9 cellular contexts compared by ENCODE assay signal in genomic region chr15:64521201-64521600, GRCh38.
DNase-seq lines count a peak whose midpoint lies in the region; ATAC-seq, FAIRE-seq and TF ChIP-seq lines count a peak whose summit lies in the region.
"Had no signal": no experiment of that assay in that cellular context is flagged by ENCODE, and none has a peak within 500 bp of the region (broad histone marks: within the 10 kb centered on the region; RNA-seq: fewer than 3 reads in every experiment).

No MANE protein-coding gene starts in this region.

- H3K36me3 ChIP-seq in pancreas: no peaks in the 10 kb centered on the region

- no peak for DNase-seq in CD4-positive, alpha-beta T cell
- DNase-seq in RWPE1 (ENCODE audit: low spot score): no peak
- peak; percentile 48 for DNase-seq in fibroblast of the aortic adventitia (ENCODE audit: low read depth)
- no peak for DNase-seq in pancreas
- DNase-seq in DMS153 (lab: John Stamatoyannopoulos, UW): no peak
- DNase-seq in iPS-NIHi11 (ENCODE audit: low spot score): no peak
- DNase-seq in cerebellar cortex (ENCODE audit: low spot score): no peak
- no peak for DNase-seq in inferior parietal cortex (ENCODE audit: extremely low spot score)
- DNase-seq: GOT3 had no signal

- H3K27ac Mint-ChIP-seq in CD4-positive, alpha-beta T cell: peak overlapping the region; percentile 42

- no peak overlapping the region for H3K4me3 Mint-ChIP-seq in CD4-positive, alpha-beta T cell

- POLR2A ChIA-PET in CD4-positive, alpha-beta T cell (lab: Charles Lee): interaction anchor here (0.9 kb wide), 1 partner anchor 14 kb away, joined by 3 read pairs; no protein-coding TSS in a partner anchor
- POLR2A ChIA-PET in RWPE1 (lab: Yijun Ruan, JAX; ENCODE audit: low non-redundant PET): no interaction called here

- no peaks in the 10 kb centered on the region for H3K9me3 Mint-ChIP-seq in CD4-positive, alpha-beta T cell

- CTCF ChIA-PET in CD4-positive, alpha-beta T cell (lab: Charles Lee): no interaction called here
- CTCF ChIA-PET in RWPE1 (lab: Yijun Ruan, JAX): interaction anchor here (0.5 to 0.9 kb wide), 3 partner anchors 13 to 605 kb away, joined by 4 to 5 read pairs (median 4); no protein-coding TSS in a partner anchor

- no peak for TF ChIP-seq CTCF in CD4-positive, alpha-beta T cell (IDR thresholded peaks at IDR 0.05)
- TF ChIP-seq CTCF in RWPE1 (conservative IDR thresholded peaks at IDR 0.05; ENCODE audit: low read depth): no peak
- no peak for TF ChIP-seq CTCF in fibroblast of the aortic adventitia (IDR thresholded peaks at IDR 0.05; ENCODE audit: insufficient read depth, low read length)
- TF ChIP-seq CTCF in pancreas (IDR thresholded peaks at IDR 0.05): no peak

- peaks cover 49% of the 10 kb centered on the region for H3K36me3 Mint-ChIP-seq in CD4-positive, alpha-beta T cell (ENCODE audit: low read depth)

- H3K27ac ChIP-seq in CD4-positive, alpha-beta T cell (ENCODE audit: low read depth, low read length): no peak overlapping the region
- H3K27ac ChIP-seq in RWPE1 (peak overlapping the region; percentile 60), pancreas (peak overlapping the region; percentile 40 to 74 (median 66))

- H3K27me3 ChIP-seq in CD4-positive, alpha-beta T cell (ENCODE audit: control insufficient read depth, insufficient read depth, low read length): no peaks in the 10 kb centered on the region
- no peaks in the 10 kb centered on the region for H3K27me3 ChIP-seq in pancreas

- H3K27me3 Mint-ChIP-seq in CD4-positive, alpha-beta T cell: no peaks in the 10 kb centered on the region

- no peak for ATAC-seq in CD4-positive, alpha-beta T cell (ENCODE audit: poor library complexity)
- peak; percentile 49 to 60 (median 54) for ATAC-seq in pancreas

- 3 to 5% methylated on average over 1 of the region's 1 CpG for WGBS in pancreas, 2 donors

- no peak for FAIRE-seq in pancreas (lab: Jason Lieb, UNC)

- H3K9me3 ChIP-seq in CD4-positive, alpha-beta T cell (ENCODE audit: control insufficient read depth, low read length): no peaks in the 10 kb centered on the region
- no peaks in the 10 kb centered on the region for H3K9me3 ChIP-seq in pancreas

- H3K4me1 Mint-ChIP-seq in CD4-positive, alpha-beta T cell (ENCODE audit: low read depth): peaks cover 78% of the 10 kb centered on the region

- H3K4me3 ChIP-seq in fibroblast of the aortic adventitia (ENCODE audit: low read depth, low read length) (no peak overlapping the region), pancreas (no peak overlapping the region)

- intact Hi-C loops in CD4-positive, alpha-beta T cell (cut with DNase I, micrococcal nuclease): no loop called here
- intact Hi-C loops in pancreas (cut with DNase I): no loop called here

- H3K4me1 ChIP-seq in pancreas: peaks cover 15 to 39% (median 33%) of the 10 kb centered on the region in 3 donors
